In genomic region chr3:30847589-30847988, GRCh38 we compare ENCODE assay signal across 16 cellular contexts. TPM values are rescaled to one million over a fixed set of nuclear protein-coding genes. Genes with fewer than 3 reads are reported as not detected.
A peak's percentile ranks its signal among the peaks of the same experiment; 100 is the strongest.
DNase-seq lines count a peak whose midpoint lies in the region; ATAC-seq and TF ChIP-seq lines count a peak whose summit lies in the region.
"Had no signal": no experiment of that assay in that cellular context is flagged by ENCODE, and none has a peak within 500 bp of the region (broad histone marks: within the 10 kb centered on the region; RNA-seq: fewer than 3 reads in every experiment).

No MANE protein-coding gene starts in this region.

- peaks cover 0 to 6% of the 10 kb centered on the region in 2 donors for H3K27me3 Mint-ChIP-seq in effector memory CD8-positive, alpha-beta T cell

- H3K4me3 Mint-ChIP-seq in effector memory CD8-positive, alpha-beta T cell: no peak overlapping the region
- H3K4me3 Mint-ChIP-seq: CD4-positive, alpha-beta memory T cell had no signal

- H3K4me3 ChIP-seq in cardiac muscle cell: no peak overlapping the region
- H3K4me3 ChIP-seq in left ventricle myocardium inferior: no peak overlapping the region

- H3K27ac Mint-ChIP-seq in effector memory CD8-positive, alpha-beta T cell: no peak overlapping the region
- H3K27ac Mint-ChIP-seq: CD4-positive, alpha-beta memory T cell had no signal

- H3K36me3 Mint-ChIP-seq in effector memory CD8-positive, alpha-beta T cell (ENCODE audit: insufficient read depth): no peaks in the 10 kb centered on the region
- H3K36me3 Mint-ChIP-seq: CD4-positive, alpha-beta memory T cell had no signal

- H3K4me1 ChIP-seq in cardiac muscle cell (ENCODE audit: low read depth): peaks cover 29% of the 10 kb centered on the region
- peaks cover 9% of the 10 kb centered on the region for H3K4me1 ChIP-seq in left ventricle myocardium inferior

- ATAC-seq in sciatic nerve (peak; percentile 69), GM18517 (IDR thresholded peaks at IDR 0.05; ENCODE audit: unreplicated experiment) (no peak)
- ATAC-seq in effector memory CD8-positive, alpha-beta T cell (replicated peaks): no peak
- ATAC-seq: Right ventricle myocardium inferior had no signal

- H3K9me3 Mint-ChIP-seq in effector memory CD8-positive, alpha-beta T cell: no peaks in the 10 kb centered on the region
- H3K9me3 Mint-ChIP-seq: CD4-positive, alpha-beta memory T cell had no signal

- DNase-seq in cardiac muscle cell (ENCODE audit: low read depth in 1 of 2, low spot score in 1 of 2) (no peak), left ventricle myocardium inferior (no peak), fibroblast of peridontal ligament (ENCODE audit: extremely low read depth) (peak; percentile 3), sciatic nerve (ENCODE audit: low spot score) (no peak), middle frontal gyrus (ENCODE audit: extremely low spot score, low spot score) (no peak)
- no peak for DNase-seq in effector memory CD8-positive, alpha-beta T cell
- DNase-seq: CD4-positive, alpha-beta memory T cell; DMS153; NCI-H1105; NCI-H1694 treated with DMSO at 0.1 percent for 48 hours; NK-92 treated with Interleukin-12 subunit alpha and Interleukin-12 subunit beta, amount 100 ng/mL, for 24 hours had no signal

- intact Hi-C loops in left ventricle myocardium inferior (cut with micrococcal nuclease) (no loop called here), sciatic nerve (cut with DNase I) (no loop called here)

- H3K27me3 ChIP-seq in cardiac muscle cell (no peaks in the 10 kb centered on the region), left ventricle myocardium inferior (ENCODE audit: low read depth) (no peaks in the 10 kb centered on the region)

- H3K9me3 ChIP-seq in cardiac muscle cell (ENCODE audit: low read depth) (no peaks in the 10 kb centered on the region), left ventricle myocardium inferior (replicated peaks) (no peaks in the 10 kb centered on the region)

- H3K4me1 Mint-ChIP-seq in effector memory CD8-positive, alpha-beta T cell (ENCODE audit: low read depth in 2 of 2): no peaks in the 10 kb centered on the region
- H3K4me1 Mint-ChIP-seq: CD4-positive, alpha-beta memory T cell had no signal

- no peak for TF ChIP-seq CTCF in cardiac muscle cell (IDR thresholded peaks at IDR 0.05; ENCODE audit: low read depth, low read length)
- TF ChIP-seq CTCF in left ventricle myocardium inferior (IDR thresholded peaks at IDR 0.05; ENCODE audit: borderline replicate concordance): no peak

- H3K36me3 ChIP-seq in cardiac muscle cell (no peaks in the 10 kb centered on the region), left ventricle myocardium inferior (no peaks in the 10 kb centered on the region)

- H3K27ac ChIP-seq in cardiac muscle cell: peak overlapping the region; percentile 63
- no peak overlapping the region for H3K27ac ChIP-seq in left ventricle myocardium inferior (replicated peaks)

RNA-seq across cellular contexts. Expression of gene GADL1, which starts 46.9 kb away (rescaled TPM):
- total RNA-seq in cardiac muscle cell (10.8 and 13.5 TPM in 2 replicates), left ventricle myocardium inferior (0.11 TPM), sciatic nerve (0.27 TPM)
- 15.6 and 16.9 TPM in 2 replicates for polyA plus RNA-seq in cardiac muscle cell
- total RNA-seq: A172; CD4-positive, alpha-beta memory T cell; NCI-H460; Right ventricle myocardium inferior had no signal
- polyA plus RNA-seq: BJ; CD4-positive, alpha-beta memory T cell had no signal
